8 cellular contexts compared by ENCODE assay signal in genomic region chr13:23159205-23159586, GRCh38.
DNase-seq lines count a peak whose midpoint lies in the region; ATAC-seq and TF ChIP-seq lines count a peak whose summit lies in the region.

No MANE protein-coding gene starts in this region.

- peaks cover 13% of the 10 kb centered on the region for H3K4me1 Mint-ChIP-seq in nephron

- DNase-seq in DMS 273 (lab: John Stamatoyannopoulos, UW; ENCODE audit: unreplicated experiment) (peak; percentile 59), DMS 273 treated with DMSO at 0.1 percent for 48 hours (lab: John Stamatoyannopoulos, UW) (no peak), NCI-H345 treated with DMSO at 0.1 percent for 48 hours (lab: John Stamatoyannopoulos, UW; ENCODE audit: unreplicated experiment) (peak; percentile 13), epithelial cell of esophagus (ENCODE audit: low read depth) (peak; percentile 46), RKO (ENCODE audit: low spot score) (no peak)

- peaks cover 15% of the 10 kb centered on the region for H3K9me3 Mint-ChIP-seq in nephron

- TF ChIP-seq CTCF in epithelial cell of esophagus (IDR thresholded peaks at IDR 0.05; ENCODE audit: insufficient read depth, low read depth, low read length, missing control alignments) (peak; percentile 69), nephron (IDR thresholded peaks at IDR 0.05; ENCODE audit: unreplicated experiment in 3 of 3) (peak; percentile 70 to 83 (median 72))

- H3K27ac Mint-ChIP-seq in nephron, result peak overlapping the region; percentile 66 to 92 (median 83)

- ATAC-seq in HG03280 (IDR thresholded peaks at IDR 0.05; ENCODE audit: unreplicated experiment) (no peak), HG03095 (IDR thresholded peaks at IDR 0.05; ENCODE audit: unreplicated experiment) (no peak)

- peaks cover 18% of the 10 kb centered on the region for H3K27me3 Mint-ChIP-seq in nephron (ENCODE audit: low read depth)

- no peaks in the 10 kb centered on the region for H3K36me3 Mint-ChIP-seq in nephron (ENCODE audit: low read depth)

- peak overlapping the region; percentile 27 for H3K4me3 ChIP-seq in epithelial cell of esophagus (ENCODE audit: low read length)

- H3K4me3 Mint-ChIP-seq in nephron, result peak overlapping the region; percentile 92 to 98 (median 95)

Comparison
In these comparisons a context has a peak if more than half of its experiments do, and no peak if none do; other contexts are left out.
1. DNase-seq: peak in DMS 273 (single experiment), NCI-H345 treated with DMSO at 0.1 percent for 48 hours (single experiment) and epithelial cell of esophagus (single experiment); none in DMS 273 treated with DMSO at 0.1 percent for 48 hours (single experiment) and RKO (single experiment).